ENCODE assay signal across 18 cellular contexts in genomic region chr2:209638346-209638745, GRCh38.
A peak's percentile ranks its signal among the peaks of the same experiment; 100 is the strongest.
DNase-seq lines count a peak whose midpoint lies in the region; FAIRE-seq and TF ChIP-seq lines count a peak whose summit lies in the region.
"Had no signal": no experiment of that assay in that cellular context is flagged by ENCODE, and none has a peak within 500 bp of the region (broad histone marks: within the 10 kb centered on the region; RNA-seq: fewer than 3 reads in every experiment).

No MANE protein-coding gene starts in this region.

- no peak for TF ChIP-seq CTCF in choroid plexus epithelial cell (conservative IDR thresholded peaks at IDR 0.05; ENCODE audit: low read depth, low read length)

- no peak for FAIRE-seq in urothelium cell line (lab: Jason Lieb, UNC)

- H3K4me3 ChIP-seq in choroid plexus epithelial cell (ENCODE audit: low read depth, low read length), result no peak overlapping the region
- H3K4me3 ChIP-seq: gastroesophageal sphincter, Peyer's patch, psoas muscle, uterus had no signal

- DNase-seq in stimulated activated CD4-positive, alpha-beta T cell treated with anti-CD3 and anti-CD28 coated beads, Interleukin-15, amount 100 ng/mL, for 24 hours, result peak; percentile 6
- DNase-seq in stimulated activated CD4-positive, alpha-beta T cell treated with anti-CD3 and anti-CD28 coated beads, Interleukin-4, amount 100 ng/mL, for 4 hours, result no peak
- DNase-seq in M059J (ENCODE audit: low read depth) (peak; percentile 28), choroid plexus epithelial cell (ENCODE audit: low read depth) (peak; percentile 27), urothelium cell line (ENCODE audit: low spot score) (peak; percentile 11), NCI-H1436 (lab: John Stamatoyannopoulos, UW) (no peak), caudate nucleus (lab: John Stamatoyannopoulos, UW) (no peak), NOMO-1 treated with DMSO at 0.1 percent for 48 hours (lab: John Stamatoyannopoulos, UW; ENCODE audit: unreplicated experiment) (no peak)
- DNase-seq: activated CD4-positive, alpha-beta memory T cell treated with anti-CD3 and anti-CD28 coated beads, Interleukin-2, amount 10 ng/mL, durations not matched to agents 7 days and 5 days; activated naive CD4-positive, alpha-beta T cell treated with anti-CD3 and anti-CD28 coated beads, Interleukin-2, amount 50 U/mL, for 16 hours; kidney glomerular epithelial cell; NCI-H1092 treated with DMSO at 0.1 percent for 48 hours; Peyer's patch; psoas muscle; stimulated activated CD4-positive, alpha-beta T cell treated with anti-CD3 and anti-CD28 coated beads, Interleukin-4, amount 100 ng/mL, for 24 hours; stimulated activated naive CD4-positive, alpha-beta T cell; uterus had no signal

- H3K27ac ChIP-seq in caudate nucleus (ENCODE audit: low read depth, low read length), result no peak overlapping the region
- H3K27ac ChIP-seq: gastroesophageal sphincter, Peyer's patch, psoas muscle, uterus had no signal

Comparison
In these comparisons a context has a peak if more than half of its experiments do, and no peak if none do; other contexts are left out.
1. DNase-seq: peak in stimulated activated CD4-positive, alpha-beta T cell treated with anti-CD3 and anti-CD28 coated beads, Interleukin-15, amount 100 ng/mL, for 24 hours (single experiment), M059J (single experiment), choroid plexus epithelial cell (single experiment) and urothelium cell line (single experiment); none in stimulated activated CD4-positive, alpha-beta T cell treated with anti-CD3 and anti-CD28 coated beads, Interleukin-4, amount 100 ng/mL, for 4 hours (0 of 2), NCI-H1436 (single experiment), caudate nucleus (0 of 61) and NOMO-1 treated with DMSO at 0.1 percent for 48 hours (single experiment).